ENCODE assay signal across 8 cellular contexts in genomic region chr6:127266178-127266891, GRCh38. TPM values are rescaled to one million over a fixed set of nuclear protein-coding genes. Genes with fewer than 3 reads are reported as not detected.
DNase-seq lines count a peak whose midpoint lies in the region; ATAC-seq and TF ChIP-seq lines count a peak whose summit lies in the region.

RNF146 (plus strand) TSS chr6:127266864; CDS start chr6:127280339, 13,475 bp downstream.

- CTCF ChIA-PET in Caco-2 (lab: Charles Lee): interaction anchor here (0.6 to 1.8 kb wide), 14 partner anchors 10 to 1441 kb away, joined by 3 to 17 read pairs (median 4); no protein-coding TSS in a partner anchor

- POLR2A ChIA-PET in Caco-2 (lab: Charles Lee): interaction anchor here (1.0 to 1.4 kb wide), 3 partner anchors 31 to 154 kb away, joined by 3 to 5 read pairs (median 4); no protein-coding TSS in a partner anchor

- DNase-seq in Caco-2 (peak; percentile 73 to 84), HT1080 (ENCODE audit: low read depth) (peak; percentile 82), NOMO-1 treated with DMSO at 0.1 percent for 48 hours (lab: John Stamatoyannopoulos, UW; ENCODE audit: unreplicated experiment) (peak; percentile 84), epidermal melanocyte (ENCODE audit: insufficient read length, low spot score) (peak; percentile 82), midbrain (lab: John Stamatoyannopoulos, UW) (peak; percentile 87)
- DNase-seq in activated CD8-positive, alpha-beta memory T cell treated with anti-CD3 and anti-CD28 coated beads, Interleukin-2, amount 50 U/mL, for 24 hours (ENCODE audit: extremely low read depth): peak; percentile 27
- DNase-seq in stimulated activated CD8-positive, alpha-beta memory T cell treated with anti-CD3 and anti-CD28 coated beads, Interleukin-15, amount 100 ng/mL, for 48 hours (ENCODE audit: low read depth in 2 of 2): peak; percentile 56 to 60

- peaks cover 9% of the 10 kb centered on the region for H3K4me1 Mint-ChIP-seq in Caco-2 (ENCODE audit: low read depth, unreplicated experiment)

- intact Hi-C loops in Caco-2 (cut with micrococcal nuclease; ENCODE audit: unreplicated experiment): loop anchor here (1.0 to 10.0 kb wide), 5 partner anchors 70 to 1280 kb away; partner anchors contain the start of genes ECHDC1 and TRMT11

- no peaks in the 10 kb centered on the region for H3K27me3 ChIP-seq in Caco-2 (replicated peaks; ENCODE audit: control insufficient read depth, insufficient read depth, low read length)

- no peaks in the 10 kb centered on the region for H3K36me3 ChIP-seq in Caco-2 (ENCODE audit: control insufficient read depth, insufficient read depth, low read length)

- H3K27ac Mint-ChIP-seq in Caco-2 (ENCODE audit: unreplicated experiment): peak within 1 kb of the TSS; percentile 95

- peak; percentile 81 for ATAC-seq in GM21367 (IDR thresholded peaks at IDR 0.05; ENCODE audit: unreplicated experiment)

- H3K4me1 ChIP-seq in Caco-2: 0 out of 2 replicates have a peak, but pooled peaks cover 6% of the 10 kb centered on the region

- TF ChIP-seq CTCF in Caco-2 (IDR thresholded peaks at IDR 0.05; ENCODE audit: insufficient read depth in 1 of 2, low read depth in 1 of 2, low read length in 1 of 2, severe bottlenecking in 1 of 2, unreplicated experiment in 1 of 2): peak; percentile 61 to 68

- H3K9me3 ChIP-seq in Caco-2: no peaks in the 10 kb centered on the region

- peaks cover 7% of the 10 kb centered on the region for H3K36me3 Mint-ChIP-seq in Caco-2 (ENCODE audit: insufficient read depth, unreplicated experiment)

- H3K27me3 Mint-ChIP-seq in Caco-2 (ENCODE audit: insufficient read depth, unreplicated experiment): no peaks in the 10 kb centered on the region

- H3K4me3 ChIP-seq in Caco-2 (ENCODE audit: low read depth, low read length): peak within 1 kb of the TSS; percentile 99

- BruUV-seq in Caco-2 (replicated peaks; lab: Mats Ljungman, UMichigan): TSS peak; percentile 60

- peak within 1 kb of the TSS; percentile 94 for H3K4me3 Mint-ChIP-seq in Caco-2 (ENCODE audit: unreplicated experiment)

- no peaks in the 10 kb centered on the region for H3K9me3 Mint-ChIP-seq in Caco-2 (ENCODE audit: unreplicated experiment)

RNA-seq across cellular contexts. Expression of gene RNF146, which starts in this region (rescaled TPM):
- 31.3 and 35.1 TPM in 2 replicates for total RNA-seq in Caco-2 (2022)
- total RNA-seq in HT1080 (2014; rRNA removed; shearing (Covaris generic)): 14.6 and 21.0 TPM in 2 replicates
- 22.8 and 25.8 TPM in 2 replicates for polyA plus RNA-seq in HT1080 (2015; cell fraction: cytosol; rRNA removed)
- polyA plus RNA-seq in HT1080 (2015; cell fraction: nucleus; rRNA removed): 77.2 and 84.6 TPM in 2 replicates

Comparison
In these comparisons a context has a peak if more than half of its experiments do, and no peak if none do; other contexts are left out.
1. Peak in every context shown above with its lines: DNase-seq, ATAC-seq and H3K4me3 ChIP-seq.
2. DNase-seq: peak in every context shown above with its lines; median percentile 87 in midbrain; 84 in NOMO-1 treated with DMSO at 0.1 percent for 48 hours; 82 in HT1080; 82 in epidermal melanocyte; 78 in Caco-2; 58 in stimulated activated CD8-positive, alpha-beta memory T cell treated with anti-CD3 and anti-CD28 coated beads, Interleukin-15, amount 100 ng/mL, for 48 hours; 27 in activated CD8-positive, alpha-beta memory T cell treated with anti-CD3 and anti-CD28 coated beads, Interleukin-2, amount 50 U/mL, for 24 hours.